In genomic region chr1:48684381-48684780, GRCh38 we compare ENCODE assay signal across 29 cellular contexts.
"Had no signal": no experiment of that assay in that cellular context is flagged by ENCODE, and none has a peak within 500 bp of the region (broad histone marks: within the 10 kb centered on the region; RNA-seq: fewer than 3 reads in every experiment).

No MANE protein-coding gene starts in this region.

- H3K4me3 Mint-ChIP-seq: activated B cell treated with CpG ODN at 0.5 μM for 24 hours; activated CD4-positive, alpha-beta T cell treated with anti-CD3 and anti-CD28 coated beads, Interleukin-2, amount 10 ng/mL, durations not matched to agents 24 days and 14 days; activated naive CD4-positive, alpha-beta T cell treated with anti-CD3 and anti-CD28 coated beads, Interleukin-2, amount 10 ng/mL, durations not matched to agents 7 days and 5 days; activated naive CD8-positive, alpha-beta T cell treated with anti-CD3 and anti-CD28 coated beads for 36 hours; activated T-helper 17 cell treated with anti-CD3 and anti-CD28 coated beads, Interleukin-2, amount 50 U/mL, for 72 hours; central memory CD8-positive, alpha-beta T cell; T-helper 1 cell treated with Interleukin-12 subunit alpha and Interleukin-12 subunit beta and Interleukin-4 antibody, amounts not matched to agents 30 μg/mL and 1 μg/mL, for 36 hours had no signal

- H3K27me3 Mint-ChIP-seq: activated B cell treated with CpG ODN at 0.5 μM for 24 hours; activated CD4-positive, alpha-beta T cell treated with anti-CD3 and anti-CD28 coated beads, Interleukin-2, amount 10 ng/mL, durations not matched to agents 24 days and 14 days; activated naive CD4-positive, alpha-beta T cell treated with anti-CD3 and anti-CD28 coated beads, Interleukin-2, amount 10 ng/mL, durations not matched to agents 7 days and 5 days; activated naive CD8-positive, alpha-beta T cell treated with anti-CD3 and anti-CD28 coated beads for 36 hours; central memory CD8-positive, alpha-beta T cell had no signal

- H3K9me2 ChIP-seq: SK-N-SH had no signal

- H3K27ac Mint-ChIP-seq: activated B cell treated with CpG ODN at 0.5 μM for 24 hours; activated CD4-positive, alpha-beta T cell treated with anti-CD3 and anti-CD28 coated beads, Interleukin-2, amount 10 ng/mL, durations not matched to agents 24 days and 14 days; activated naive CD4-positive, alpha-beta T cell treated with anti-CD3 and anti-CD28 coated beads, Interleukin-2, amount 10 ng/mL, durations not matched to agents 7 days and 5 days; activated naive CD8-positive, alpha-beta T cell treated with anti-CD3 and anti-CD28 coated beads for 36 hours; activated T-helper 17 cell treated with anti-CD3 and anti-CD28 coated beads, Interleukin-2, amount 50 U/mL, for 72 hours; T-helper 1 cell treated with Interleukin-12 subunit alpha and Interleukin-12 subunit beta and Interleukin-4 antibody, amounts not matched to agents 30 μg/mL and 1 μg/mL, for 36 hours had no signal

- H3K9me3 ChIP-seq: Peyer's patch, SJCRH30, SK-N-SH had no signal

- H3K4me1 ChIP-seq: SJCRH30 had no signal

- DNase-seq: activated B cell treated with CpG ODN at 0.5 μM for 24 hours; activated CD4-positive, alpha-beta T cell treated with anti-CD3 and anti-CD28 coated beads for 1 hour; activated CD4-positive, alpha-beta T cell treated with anti-CD3 and anti-CD28 coated beads, Interleukin-2, amount 10 ng/mL, durations not matched to agents 24 days and 14 days; activated CD4-positive, alpha-beta T cell treated with anti-CD3 and anti-CD28 coated beads, Interleukin-2, amount 50 U/mL, for 48 hours; activated CD8-positive, alpha-beta memory T cell treated with anti-CD3 and anti-CD28 coated beads for 24 hours; activated gamma-delta T cell; activated naive CD4-positive, alpha-beta T cell treated with anti-CD3 and anti-CD28 coated beads, Interleukin-2, amount 10 ng/mL, durations not matched to agents 7 days and 5 days; activated naive CD8-positive, alpha-beta T cell treated with anti-CD3 and anti-CD28 coated beads for 36 hours; activated T-cell treated with anti-CD3 and anti-CD28 coated beads for 4 hours; activated T-cell treated with anti-CD3 and anti-CD28 coated beads, Interleukin-2, amount 50 U/mL, for 48 hours; NCI-H1092; NCI-H1417 treated with DMSO at 0.1 percent for 48 hours; NCI-H1694; NCI-H2029; NCI-H2171; NCI-H2227 treated with DMSO at 0.1 percent for 48 hours; NCI-H446 treated with DMSO at 0.1 percent for 48 hours; NK-92 treated with Interleukin-12 subunit alpha and Interleukin-12 subunit beta, amount 100 ng/mL, for 24 hours; OCI-M1; Peyer's patch; Right ventricle myocardium superior; SJCRH30; SK-N-SH; SW 1271 had no signal

- H3K4me2 ChIP-seq: KMS-11, SK-N-SH had no signal

- ATAC-seq: activated T-helper 17 cell treated with anti-CD3 and anti-CD28 coated beads, Interleukin-2, amount 50 U/mL, for 72 hours had no signal

- H3K4me1 Mint-ChIP-seq: activated B cell treated with CpG ODN at 0.5 μM for 24 hours; activated CD4-positive, alpha-beta T cell treated with anti-CD3 and anti-CD28 coated beads, Interleukin-2, amount 10 ng/mL, durations not matched to agents 24 days and 14 days; activated naive CD4-positive, alpha-beta T cell treated with anti-CD3 and anti-CD28 coated beads, Interleukin-2, amount 10 ng/mL, durations not matched to agents 7 days and 5 days; activated naive CD8-positive, alpha-beta T cell treated with anti-CD3 and anti-CD28 coated beads for 36 hours; activated T-helper 17 cell treated with anti-CD3 and anti-CD28 coated beads, Interleukin-2, amount 50 U/mL, for 72 hours; central memory CD8-positive, alpha-beta T cell had no signal

- H3K36me3 Mint-ChIP-seq: activated naive CD4-positive, alpha-beta T cell treated with anti-CD3 and anti-CD28 coated beads, Interleukin-2, amount 10 ng/mL, durations not matched to agents 7 days and 5 days; activated naive CD8-positive, alpha-beta T cell treated with anti-CD3 and anti-CD28 coated beads for 36 hours had no signal

- H3K9ac ChIP-seq: KMS-11, SK-N-SH had no signal

- H3K27me3 ChIP-seq: Peyer's patch had no signal

- H3K27ac ChIP-seq: KMS-11, Peyer's patch, RWPE1, SJCRH30 had no signal

- H3K4me3 ChIP-seq: Peyer's patch, SJCRH30 had no signal

- H3K9me3 Mint-ChIP-seq: activated B cell treated with CpG ODN at 0.5 μM for 24 hours; activated CD4-positive, alpha-beta T cell treated with anti-CD3 and anti-CD28 coated beads, Interleukin-2, amount 10 ng/mL, durations not matched to agents 24 days and 14 days; activated naive CD4-positive, alpha-beta T cell treated with anti-CD3 and anti-CD28 coated beads, Interleukin-2, amount 10 ng/mL, durations not matched to agents 7 days and 5 days; activated naive CD8-positive, alpha-beta T cell treated with anti-CD3 and anti-CD28 coated beads for 36 hours; activated T-helper 17 cell treated with anti-CD3 and anti-CD28 coated beads, Interleukin-2, amount 50 U/mL, for 72 hours; central memory CD8-positive, alpha-beta T cell; T-helper 1 cell treated with Interleukin-12 subunit alpha and Interleukin-12 subunit beta and Interleukin-4 antibody, amounts not matched to agents 30 μg/mL and 1 μg/mL, for 36 hours had no signal

- H3K36me3 ChIP-seq: Peyer's patch, SJCRH30 had no signal
